In the genomic region with DNA sequence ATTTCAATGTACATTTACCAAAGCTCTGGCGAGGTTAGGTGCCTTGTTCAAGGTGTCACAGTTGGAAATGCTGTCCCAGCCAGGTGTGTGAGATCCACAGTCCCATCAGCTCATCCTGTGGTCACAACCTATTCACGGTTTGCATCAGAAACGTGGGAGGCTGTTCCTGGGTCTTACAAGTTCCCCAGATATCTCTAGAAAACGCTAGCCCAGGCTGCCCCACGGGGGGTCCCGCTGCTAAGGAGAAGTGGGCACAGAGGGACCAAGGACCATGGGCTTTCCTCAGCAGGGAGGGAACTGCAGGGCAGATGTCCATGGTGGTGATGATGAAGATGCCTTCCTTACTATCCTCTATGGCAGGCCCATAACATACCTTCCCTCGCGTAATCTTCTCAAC, we compare ENCODE assay signal across 8 cellular contexts. TPM values are rescaled to one million over a fixed set of nuclear protein-coding genes. Genes with fewer than 3 reads are reported as not detected.
A peak's percentile ranks its signal among the peaks of the same experiment; 100 is the strongest.
DNase-seq lines count a peak whose midpoint lies in the region; ATAC-seq, FAIRE-seq and TF ChIP-seq lines count a peak whose summit lies in the region.

No MANE protein-coding gene starts in this region.

- intact Hi-C loops in pancreas (cut with DNase I) = no loop called here

- H3K27ac ChIP-seq in SK-N-MC (no peak overlapping the region), esophagus (ENCODE audit: low read depth in 2 of 2, low read length in 1 of 2) (peak overlapping the region; percentile 78 to 92), pancreas (peak overlapping the region; percentile 77 to 90 (median 88))

- no peaks in the 10 kb centered on the region for H3K9me3 ChIP-seq in SK-N-MC (ENCODE audit: low read depth, low read length)
- no peaks in the 10 kb centered on the region for H3K9me3 ChIP-seq in esophagus (ENCODE audit: control insufficient read depth in 2 of 2, insufficient read depth in 1 of 2, low read depth in 1 of 2, low read length in 1 of 2)
- no peaks in the 10 kb centered on the region for H3K9me3 ChIP-seq in pancreas

- H3K9ac ChIP-seq in SK-N-MC (ENCODE audit: insufficient read length) = peak overlapping the region; percentile 80

- no peak for FAIRE-seq in pancreas (lab: Jason Lieb, UNC)

- H3K4me1 ChIP-seq in esophagus (ENCODE audit: control insufficient read depth in 2 of 2, insufficient read depth in 2 of 2, low read length in 1 of 2) = peaks cover 0 to 8% of the 10 kb centered on the region in 2 donors
- H3K4me1 ChIP-seq in pancreas = peaks cover 0 to 9% (median 0%) of the 10 kb centered on the region in 3 donors

- TF ChIP-seq CTCF in AG10803 (conservative IDR thresholded peaks at IDR 0.05; ENCODE audit: low read length) (no peak), pancreas (IDR thresholded peaks at IDR 0.05) (no peak)

- DNase-seq in AG10803 (ENCODE audit: low read depth) (no peak), SK-N-MC (ENCODE audit: low read depth, low spot score) (no peak), pancreas (no peak), NCI-H1092 (lab: John Stamatoyannopoulos, UW) (no peak)

- H3K36me3 ChIP-seq in SK-N-MC (ENCODE audit: insufficient read depth, low read length) = no peaks in the 10 kb centered on the region
- H3K36me3 ChIP-seq in esophagus (ENCODE audit: control insufficient read depth in 2 of 2, insufficient read depth in 2 of 2, low read length in 1 of 2) = no peaks in the 10 kb centered on the region
- no peaks in the 10 kb centered on the region for H3K36me3 ChIP-seq in pancreas

- WGBS in esophagus, 2 donors = 12 to 15% methylated on average over 8 of the region's 8 CpGs
- WGBS in pancreas, 2 donors = 5 to 9% methylated on average over 8 of the region's 8 CpGs

- ATAC-seq in GM19438 (IDR thresholded peaks at IDR 0.05; ENCODE audit: low read depth, unreplicated experiment) = peak; percentile 11
- no peak for ATAC-seq in pancreas
- no peak for ATAC-seq in HG03095 (IDR thresholded peaks at IDR 0.05; ENCODE audit: unreplicated experiment)
- no peak for ATAC-seq in GM19463 (IDR thresholded peaks at IDR 0.05; ENCODE audit: unreplicated experiment)

- H3K27me3 ChIP-seq in esophagus (ENCODE audit: control insufficient read depth in 1 of 2, insufficient read depth in 2 of 2, low read length in 2 of 2) (no peaks in the 10 kb centered on the region), pancreas (no peaks in the 10 kb centered on the region)

- H3K4me3 ChIP-seq in AG10803 (ENCODE audit: low read length) (peak overlapping the region; percentile 93), SK-N-MC (peak overlapping the region; percentile 84), esophagus (ENCODE audit: low read depth in 1 of 2, low read length in 2 of 2) (peak overlapping the region; percentile 78 to 87), pancreas (peak overlapping the region; percentile 65 to 98 (median 88))

RNA-seq across cellular contexts. Expression of a gene that starts 0.7 kb away (rescaled TPM):
- polyA plus RNA-seq in esophagus (1 to 10 TPM; 3.4 to 9.2 TPM), pancreas (1 to 10 TPM; 3.4 to 7.5 TPM)
- total RNA-seq in pancreas = 10 to 100 TPM in 3 of 6 donors, 1 to 10 TPM in 3; 7.5 to 14.6 (median 9.6) TPM

RNA-seq across cellular contexts. Expression of a gene that starts 35.8 kb away (rescaled TPM):
- 10 to 100 TPM; 65.3 to 74.8 TPM for polyA plus RNA-seq in esophagus
- total RNA-seq in pancreas = 10 to 100 TPM; 27.8 to 62.9 (median 42.1) TPM
- polyA plus RNA-seq in pancreas = 10 to 100 TPM; 28.9 to 46.7 TPM
